In the genomic region with DNA sequence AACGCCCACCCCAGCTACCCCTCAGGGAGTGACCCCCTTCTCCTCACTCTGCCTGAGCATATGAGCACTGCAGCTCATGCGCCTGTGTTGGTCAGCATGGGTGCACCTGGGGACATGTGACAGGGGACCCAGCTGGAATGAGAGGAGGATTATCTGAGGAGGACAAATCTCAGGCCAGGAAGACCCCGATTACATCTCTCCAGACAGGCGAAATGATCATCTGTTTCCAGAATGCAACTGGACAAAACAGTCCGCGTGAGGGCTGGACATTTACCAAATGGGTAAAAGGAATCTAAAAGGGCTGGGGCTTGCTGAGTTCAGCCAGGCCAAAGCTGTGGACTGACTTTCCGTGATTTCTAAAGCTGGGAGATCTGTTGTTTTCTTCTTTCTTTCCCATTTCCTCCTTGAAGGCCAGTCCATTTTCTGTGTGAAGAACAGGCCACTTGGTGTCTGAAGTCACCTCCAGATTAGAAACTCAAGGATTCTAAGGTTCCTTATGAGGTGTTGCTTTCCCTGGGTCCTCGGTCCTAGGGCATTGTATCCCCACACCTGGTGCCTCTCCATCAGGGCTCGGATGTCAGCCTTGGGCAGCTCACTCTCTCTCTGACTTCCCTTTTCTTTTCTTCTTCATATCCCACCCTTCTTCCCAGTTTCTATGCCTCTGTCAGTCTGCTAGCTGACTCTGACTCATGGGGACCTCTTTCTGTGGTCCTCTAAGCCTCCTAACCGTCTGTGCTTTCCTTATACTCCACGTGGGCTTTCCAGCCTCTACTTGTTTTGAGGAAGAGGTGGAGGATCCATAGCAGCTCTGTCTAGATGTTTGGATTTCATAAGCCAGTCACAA, we compare ENCODE assay signal across 11 cellular contexts. TPM values are rescaled to one million over a fixed set of nuclear protein-coding genes. Genes with fewer than 3 reads are reported as not detected.
A peak's percentile ranks its signal among the peaks of the same experiment; 100 is the strongest.
DNase-seq lines count a peak whose midpoint lies in the region; ATAC-seq and TF ChIP-seq lines count a peak whose summit lies in the region.
"Had no signal": no experiment of that assay in that cellular context is flagged by ENCODE, and none has a peak within 500 bp of the region (broad histone marks: within the 10 kb centered on the region; RNA-seq: fewer than 3 reads in every experiment).

No MANE protein-coding gene starts in this region.

- H3K27me3 ChIP-seq in WERI-Rb-1 (ENCODE audit: insufficient read depth, low read depth, severe bottlenecking) = no peaks in the 10 kb centered on the region
- no peaks in the 10 kb centered on the region for H3K27me3 ChIP-seq in esophagus muscularis mucosa
- H3K27me3 ChIP-seq in testis = no peaks in the 10 kb centered on the region

- H3K4me3 ChIP-seq in WERI-Rb-1 (ENCODE audit: low read depth, low read length) (no peak overlapping the region), esophagus muscularis mucosa (no peak overlapping the region), testis (no peak overlapping the region)

- intact Hi-C loops in esophagus muscularis mucosa (cut with DNase I) = no loop called here
- intact Hi-C loops in testis (cut with DNase I; ENCODE audit: low total_unique reads) = no loop called here

- H3K4me1 Mint-ChIP-seq in mesothelial cell of epicardium = peaks cover 19% of the 10 kb centered on the region
- no peaks in the 10 kb centered on the region for H3K4me1 Mint-ChIP-seq in activated CD8-positive, alpha-beta T cell treated with anti-CD3 and anti-CD28 coated beads, Interleukin-2, amount 10 ng/mL, durations not matched to agents 7 days and 5 days (ENCODE audit: low read depth)

- H3K27ac ChIP-seq in WERI-Rb-1 = peak overlapping the region; percentile 56
- peak overlapping the region; percentile 37 to 69 (median 64) for H3K27ac ChIP-seq in esophagus muscularis mucosa (replicated peaks in 1 of 4)
- peak overlapping the region; percentile 61 to 90 for H3K27ac ChIP-seq in testis

- WGBS in esophagus muscularis mucosa = 49% methylated on average over 10 of the region's 11 CpGs
- 48 to 54% methylated on average over 10 to 11 of the region's 11 CpGs for WGBS in testis, 2 donors

- POLR2A ChIA-PET in activated CD8-positive, alpha-beta T cell treated with anti-CD3 and anti-CD28 coated beads, Interleukin-2, amount 10 ng/mL, durations not matched to agents 7 days and 5 days (lab: Charles Lee) = interaction anchor here (0.7 to 1.2 kb wide), 2 partner anchors 15 to 28 kb away, joined by 3 to 5 read pairs; partner anchors contain the start of gene PCIF1

- TF ChIP-seq EP300 in esophagus muscularis mucosa (IDR thresholded peaks at IDR 0.05) = no peak

- H3K9me3 Mint-ChIP-seq in mesothelial cell of epicardium = no peaks in the 10 kb centered on the region
- no peaks in the 10 kb centered on the region for H3K9me3 Mint-ChIP-seq in activated CD8-positive, alpha-beta T cell treated with anti-CD3 and anti-CD28 coated beads, Interleukin-2, amount 10 ng/mL, durations not matched to agents 7 days and 5 days (ENCODE audit: insufficient read depth)
- H3K9me3 Mint-ChIP-seq: IgD-negative memory B cell had no signal

- CTCF ChIA-PET in activated CD8-positive, alpha-beta T cell treated with anti-CD3 and anti-CD28 coated beads, Interleukin-2, amount 10 ng/mL, durations not matched to agents 7 days and 5 days (lab: Charles Lee) = interaction anchor here (1.3 to 1.9 kb wide), 2 partner anchors 13 to 50 kb away, joined by 5 to 6 read pairs; no protein-coding TSS in a partner anchor

- no peaks in the 10 kb centered on the region for H3K9me3 ChIP-seq in WERI-Rb-1 (ENCODE audit: severe bottlenecking)
- no peaks in the 10 kb centered on the region for H3K9me3 ChIP-seq in esophagus muscularis mucosa
- no peaks in the 10 kb centered on the region for H3K9me3 ChIP-seq in testis

- ATAC-seq in activated CD8-positive, alpha-beta T cell treated with anti-CD3 and anti-CD28 coated beads, Interleukin-2, amount 10 ng/mL, durations not matched to agents 7 days and 5 days = no peak
- ATAC-seq in HG03175 (IDR thresholded peaks at IDR 0.05; ENCODE audit: unreplicated experiment) (no peak), GM18519 (IDR thresholded peaks at IDR 0.05; ENCODE audit: low FRiP score, unreplicated experiment) (no peak)

- H3K27ac Mint-ChIP-seq in mesothelial cell of epicardium = peak overlapping the region; percentile 6
- H3K27ac Mint-ChIP-seq in activated CD8-positive, alpha-beta T cell treated with anti-CD3 and anti-CD28 coated beads, Interleukin-2, amount 10 ng/mL, durations not matched to agents 7 days and 5 days = no peak overlapping the region

- peak; percentile 72 for DNase-seq in WERI-Rb-1
- no peak for DNase-seq in esophagus muscularis mucosa (ENCODE audit: extremely low spot score)
- DNase-seq in mesothelial cell of epicardium (ENCODE audit: low spot score in 2 of 2, unreplicated experiment in 2 of 2) = no peak
- peak; percentile 55 for DNase-seq in testis
- no peak for DNase-seq in activated CD8-positive, alpha-beta T cell treated with anti-CD3 and anti-CD28 coated beads, Interleukin-2, amount 10 ng/mL, durations not matched to agents 7 days and 5 days
- no peak for DNase-seq in epidermal melanocyte (ENCODE audit: insufficient read length, low spot score)
- DNase-seq: activated naive CD4-positive, alpha-beta T cell; NCI-H345 had no signal

- H3K27me3 Mint-ChIP-seq in mesothelial cell of epicardium (ENCODE audit: low read depth) = peaks cover 8% of the 10 kb centered on the region
- H3K27me3 Mint-ChIP-seq in activated CD8-positive, alpha-beta T cell treated with anti-CD3 and anti-CD28 coated beads, Interleukin-2, amount 10 ng/mL, durations not matched to agents 7 days and 5 days (ENCODE audit: low read depth) = peaks cover 27% of the 10 kb centered on the region

- no peaks in the 10 kb centered on the region for H3K36me3 ChIP-seq in WERI-Rb-1
- H3K36me3 ChIP-seq in esophagus muscularis mucosa = no peaks in the 10 kb centered on the region
- no peaks in the 10 kb centered on the region for H3K36me3 ChIP-seq in testis (ENCODE audit: low read depth, missing control alignments)

- H3K4me1 ChIP-seq in esophagus muscularis mucosa (peaks cover 44 to 59% (median 48%) of the 10 kb centered on the region in 4 donors), testis (peaks cover 56% of the 10 kb centered on the region)

- TF ChIP-seq CTCF in WERI-Rb-1 (IDR thresholded peaks at IDR 0.05; ENCODE audit: low read depth, low read length) = no peak
- TF ChIP-seq CTCF in esophagus muscularis mucosa (IDR thresholded peaks at IDR 0.05) = no peak
- TF ChIP-seq CTCF in mesothelial cell of epicardium (IDR thresholded peaks at IDR 0.05; ENCODE audit: unreplicated experiment) = no peak
- no peak for TF ChIP-seq CTCF in testis (IDR thresholded peaks at IDR 0.05)

- no peaks in the 10 kb centered on the region for H3K36me3 Mint-ChIP-seq in mesothelial cell of epicardium
- H3K36me3 Mint-ChIP-seq in activated CD8-positive, alpha-beta T cell treated with anti-CD3 and anti-CD28 coated beads, Interleukin-2, amount 10 ng/mL, durations not matched to agents 7 days and 5 days (ENCODE audit: low read depth) = no peaks in the 10 kb centered on the region
- H3K36me3 Mint-ChIP-seq: IgD-negative memory B cell had no signal

- no peak overlapping the region for H3K4me3 Mint-ChIP-seq in mesothelial cell of epicardium
- H3K4me3 Mint-ChIP-seq in activated CD8-positive, alpha-beta T cell treated with anti-CD3 and anti-CD28 coated beads, Interleukin-2, amount 10 ng/mL, durations not matched to agents 7 days and 5 days = no peak overlapping the region
- H3K4me3 Mint-ChIP-seq: IgD-negative memory B cell had no signal

- no peak for TF ChIP-seq POLR2A in esophagus muscularis mucosa (IDR thresholded peaks at IDR 0.05; ENCODE audit: low read depth)
- no peak for TF ChIP-seq POLR2A in testis (IDR thresholded peaks at IDR 0.05)

RNA-seq across cellular contexts. Expression of gene PLTP, which starts 8.2 kb away (rescaled TPM):
- total RNA-seq in esophagus muscularis mucosa (100 to 1,000 TPM; 109 to 342 (median 176) TPM), mesothelial cell of epicardium (54.6 to 58.1 TPM (median 55.5 TPM) in 3 replicates), testis (10 to 100 TPM; 53.3 to 80.0 TPM)
- polyA plus RNA-seq in testis (ENCODE audit: insufficient read depth, low read depth, low replicate concordance) = 105 TPM
- 1 to 10 TPM; 2.2 to 2.8 TPM for total RNA-seq in activated CD8-positive, alpha-beta T cell treated with anti-CD3 and anti-CD28 coated beads, Interleukin-2, amount 10 ng/mL, durations not matched to agents 7 days and 5 days

RNA-seq across cellular contexts. Expression of gene PCIF1, which starts 14.3 kb away (rescaled TPM):
- total RNA-seq in esophagus muscularis mucosa (10 to 100 TPM; 35.3 to 51.2 (median 37.2) TPM), mesothelial cell of epicardium (43.7 to 45.2 TPM (median 44.4 TPM) in 3 replicates), testis (10 to 100 TPM; 39.4 to 48.7 TPM)
- polyA plus RNA-seq in testis (ENCODE audit: insufficient read depth, low read depth, low replicate concordance) = 39.3 TPM
- total RNA-seq in activated CD8-positive, alpha-beta T cell treated with anti-CD3 and anti-CD28 coated beads, Interleukin-2, amount 10 ng/mL, durations not matched to agents 7 days and 5 days = 10 to 100 TPM; 40.3 to 41.2 TPM

RNA-seq across cellular contexts. Expression of gene CTSA, which starts 29.0 kb away (rescaled TPM):
- total RNA-seq in esophagus muscularis mucosa (10 to 100 TPM; 44.8 to 70.2 (median 48.3) TPM), mesothelial cell of epicardium (74.4 to 86.7 TPM (median 78.8 TPM) in 3 replicates), testis (100 to 1,000 TPM; 112 to 223 TPM)
- 103 TPM for polyA plus RNA-seq in testis (ENCODE audit: insufficient read depth, low read depth, low replicate concordance)
- 10 to 100 TPM; 63.4 to 64.1 TPM for total RNA-seq in activated CD8-positive, alpha-beta T cell treated with anti-CD3 and anti-CD28 coated beads, Interleukin-2, amount 10 ng/mL, durations not matched to agents 7 days and 5 days

RNA-seq across cellular contexts. Expression of gene NEURL2, which starts 29.2 kb away (rescaled TPM):
- total RNA-seq in esophagus muscularis mucosa (10 to 100 TPM; 10.8 to 16.1 (median 13.0) TPM), mesothelial cell of epicardium (7.2 to 8.3 TPM (median 8.1 TPM) in 3 replicates), testis (1 to 10 TPM; 7.0 to 9.1 TPM)
- polyA plus RNA-seq in testis (ENCODE audit: insufficient read depth, low read depth, low replicate concordance) = 1.9 TPM
- 1 to 10 TPM; 1.1 to 1.3 TPM for total RNA-seq in activated CD8-positive, alpha-beta T cell treated with anti-CD3 and anti-CD28 coated beads, Interleukin-2, amount 10 ng/mL, durations not matched to agents 7 days and 5 days

RNA-seq across cellular contexts. Expression of gene SPATA25, which starts 32.8 kb away (rescaled TPM):
- total RNA-seq in esophagus muscularis mucosa (1 to 10 TPM; 1.7 to 4.6 (median 3.0) TPM), mesothelial cell of epicardium (3.2 to 4.0 TPM (median 3.4 TPM) in 3 replicates), testis (10 to 100 TPM; 14.9 to 26.0 TPM)
- 59.4 TPM for polyA plus RNA-seq in testis (ENCODE audit: insufficient read depth, low read depth, low replicate concordance)
- total RNA-seq in activated CD8-positive, alpha-beta T cell treated with anti-CD3 and anti-CD28 coated beads, Interleukin-2, amount 10 ng/mL, durations not matched to agents 7 days and 5 days = 1 to 10 TPM in 1 of 2 experiments, under 1 TPM in 1; 0.76 to 1.4 TPM
- polyA plus RNA-seq: IgD-negative memory B cell had no signal

Comparison
In these comparisons a context has a peak if more than half of its experiments do, and no peak if none do; other contexts are left out.
1. DNase-seq: peak in WERI-Rb-1 (single experiment) and testis (single experiment); none in esophagus muscularis mucosa (single experiment), mesothelial cell of epicardium (0 of 2), activated CD8-positive, alpha-beta T cell treated with anti-CD3 and anti-CD28 coated beads, Interleukin-2, amount 10 ng/mL, durations not matched to agents 7 days and 5 days (single experiment) and epidermal melanocyte (single experiment).
2. RNA of gene PLTP, which starts 8.2 kb away (total RNA-seq): 109 to 342 TPM in esophagus muscularis mucosa, 53.3 to 80.0 TPM in testis and 54.6 to 58.1 TPM in mesothelial cell of epicardium; 2.2 to 2.8 TPM in activated CD8-positive, alpha-beta T cell treated with anti-CD3 and anti-CD28 coated beads, Interleukin-2, amount 10 ng/mL, durations not matched to agents 7 days and 5 days; every median in the first group is over 10 times any median in the second.
3. Peak in every context shown above with its lines, with median percentiles within 50 percentile points of each other: H3K27ac ChIP-seq.